Comparison of ENCODE assay signal across 1 cellular context in the genomic region with DNA sequence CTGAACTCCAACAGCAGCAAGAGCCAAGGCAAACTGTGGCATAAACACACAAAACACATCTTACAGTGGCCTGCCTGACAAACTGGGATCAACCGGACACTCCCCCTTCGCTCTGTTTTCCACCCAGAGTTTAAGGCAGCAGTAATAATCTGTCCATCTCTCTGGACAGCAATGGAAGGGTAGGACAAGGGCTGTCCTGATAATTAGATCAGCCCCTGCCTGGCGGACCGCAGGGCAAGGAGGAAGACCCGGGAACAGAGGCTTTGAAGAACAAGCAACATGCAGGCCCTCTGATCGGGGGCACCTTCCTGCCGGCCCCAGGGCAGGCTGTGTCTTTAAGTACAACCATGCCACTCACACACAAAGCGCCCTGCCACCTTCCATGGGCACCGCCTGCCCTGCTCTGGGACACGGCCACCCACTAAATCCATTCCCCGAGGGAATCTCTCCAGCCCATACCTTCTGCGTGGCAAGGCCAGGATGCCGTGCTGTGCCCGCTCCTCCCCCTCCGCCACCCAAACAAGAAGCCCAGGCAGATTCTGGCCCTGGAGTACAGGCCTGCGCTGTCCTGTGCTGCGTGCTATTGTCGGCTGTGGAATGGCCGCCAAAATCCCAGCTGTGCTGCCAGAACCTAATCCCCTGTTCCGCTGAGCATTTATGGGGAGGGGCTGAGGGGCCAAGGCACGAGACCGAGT.
TF ChIP-seq lines count a peak whose summit lies in the region.

No MANE protein-coding gene starts in this region.

TF ChIP-seq in HepG2, 621 proteins besides CTCF, POLR2A, EP300 and RAD21 (continued from another document and continues in another):
- TF ChIP-seq DR1 (CRISPR knock-in tag; IDR thresholded peaks at IDR 0.05) (no peak), PITX1 (CRISPR knock-in tag; IDR thresholded peaks at IDR 0.05) (peak; percentile 41; the same call in 1 of the 2 replicates), ZNF280D (CRISPR knock-in tag; IDR thresholded peaks at IDR 0.05) (no peak), HNRNPL (IDR thresholded peaks at IDR 0.05; ENCODE audit: low read depth, low read length) (peak; percentile 97), NFE2L2 (IDR thresholded peaks at IDR 0.05; ENCODE audit: low read length) (no peak), ZSCAN25 (CRISPR knock-in tag; IDR thresholded peaks at IDR 0.05) (no peak), ZNF792 (CRISPR knock-in tag; IDR thresholded peaks at IDR 0.05) (0 out of 2 replicates have a peak, but pooled peaks have one; percentile 6), AGO2 (optimal IDR thresholded peaks at IDR 0.05; ENCODE audit: low read depth, low read length) (peak; percentile 14), ZNF850 (CRISPR knock-in tag; conservative IDR thresholded peaks at IDR 0.05) (no peak), ZFP62 (CRISPR knock-in tag; IDR thresholded peaks at IDR 0.05) (no peak), GABPA (IDR thresholded peaks at IDR 0.05; ENCODE audit: low read depth, low read length) (no peak), GABPA (CRISPR knock-in tag; IDR thresholded peaks at IDR 0.05; ENCODE audit: low read depth) (no peak), NONO (IDR thresholded peaks at IDR 0.05) (no peak), NONO (CRISPR knock-in tag; conservative IDR thresholded peaks at IDR 0.05) (no peak), ZNF496 (CRISPR knock-in tag; IDR thresholded peaks at IDR 0.05; ENCODE audit: insufficient replicate concordance) (no peak), ZBTB7A (CRISPR knock-in tag; IDR thresholded peaks at IDR 0.05) (no peak), KLF16 (CRISPR knock-in tag; IDR thresholded peaks at IDR 0.05) (peak in 1 of 2 experiments; percentile 24; a peak in 1 of 4 replicates), ZBTB44 (CRISPR knock-in tag; IDR thresholded peaks at IDR 0.05) (no peak), MXD1 (CRISPR knock-in tag; IDR thresholded peaks at IDR 0.05) (peak; percentile 49; the same call in 1 of the 2 replicates), ZNF230 (CRISPR knock-in tag; IDR thresholded peaks at IDR 0.05) (no peak), HOXA9 (CRISPR knock-in tag; IDR thresholded peaks at IDR 0.05; ENCODE audit: borderline replicate concordance) (no peak), ARID4A (CRISPR knock-in tag; IDR thresholded peaks at IDR 0.05; ENCODE audit: borderline replicate concordance) (0 out of 2 replicates have a peak, but pooled peaks have one; percentile 33), KDM2A (CRISPR knock-in tag; IDR thresholded peaks at IDR 0.05; ENCODE audit: borderline replicate concordance, low read depth) (0 out of 2 replicates have a peak, but pooled peaks have one; percentile 27), GATAD2A (CRISPR knock-in tag; IDR thresholded peaks at IDR 0.05) (peak; percentile 11), PAX8 (CRISPR knock-in tag; IDR thresholded peaks at IDR 0.05; ENCODE audit: borderline replicate concordance) (no peak), PCBP1 (IDR thresholded peaks at IDR 0.05; ENCODE audit: borderline replicate concordance, low read depth, low read length) (0 out of 2 replicates have a peak, but pooled peaks have one; percentile 43), KDM4B (CRISPR knock-in tag; IDR thresholded peaks at IDR 0.05) (no peak), MED8 (CRISPR knock-in tag; IDR thresholded peaks at IDR 0.05; ENCODE audit: insufficient replicate concordance) (no peak), ZNF782 (CRISPR knock-in tag; IDR thresholded peaks at IDR 0.05; ENCODE audit: borderline replicate concordance) (no peak), ZFY (CRISPR knock-in tag; IDR thresholded peaks at IDR 0.05) (peak; percentile 51), GABPB1 (CRISPR knock-in tag; IDR thresholded peaks at IDR 0.05) (peak; percentile 37; the same call in 1 of the 2 replicates), ZNF576 (CRISPR knock-in tag; IDR thresholded peaks at IDR 0.05) (no peak), TBX3 (IDR thresholded peaks at IDR 0.05; ENCODE audit: borderline replicate concordance) (no peak), GATAD1 (CRISPR knock-in tag; IDR thresholded peaks at IDR 0.05) (0 out of 2 replicates have a peak, but pooled peaks have one; percentile 2), YY1 (IDR thresholded peaks at IDR 0.05; ENCODE audit: insufficient read depth, insufficient replicate concordance, low read depth, low read length) (peak; percentile 56), NFE2L1 (CRISPR knock-in tag; IDR thresholded peaks at IDR 0.05; ENCODE audit: borderline replicate concordance) (no peak), MYNN (CRISPR knock-in tag; IDR thresholded peaks at IDR 0.05; ENCODE audit: low read depth) (0 out of 2 replicates have a peak, but pooled peaks have one; percentile 16), AKAP8 (CRISPR knock-in tag; IDR thresholded peaks at IDR 0.05) (0 out of 2 replicates have a peak, but pooled peaks have one; percentile 34), SALL1 (CRISPR knock-in tag; IDR thresholded peaks at IDR 0.05) (peak; percentile 48; the same call in 1 of the 2 replicates), ZBTB38 (CRISPR knock-in tag; IDR thresholded peaks at IDR 0.05) (peak; percentile 15; the same call in 1 of the 2 replicates), IRF2 (CRISPR knock-in tag; IDR thresholded peaks at IDR 0.05) (no peak), DRAP1 (CRISPR knock-in tag; IDR thresholded peaks at IDR 0.05) (0 out of 2 replicates have a peak, but pooled peaks have one; percentile 17)
- TF ChIP-seq, protein P1, sequence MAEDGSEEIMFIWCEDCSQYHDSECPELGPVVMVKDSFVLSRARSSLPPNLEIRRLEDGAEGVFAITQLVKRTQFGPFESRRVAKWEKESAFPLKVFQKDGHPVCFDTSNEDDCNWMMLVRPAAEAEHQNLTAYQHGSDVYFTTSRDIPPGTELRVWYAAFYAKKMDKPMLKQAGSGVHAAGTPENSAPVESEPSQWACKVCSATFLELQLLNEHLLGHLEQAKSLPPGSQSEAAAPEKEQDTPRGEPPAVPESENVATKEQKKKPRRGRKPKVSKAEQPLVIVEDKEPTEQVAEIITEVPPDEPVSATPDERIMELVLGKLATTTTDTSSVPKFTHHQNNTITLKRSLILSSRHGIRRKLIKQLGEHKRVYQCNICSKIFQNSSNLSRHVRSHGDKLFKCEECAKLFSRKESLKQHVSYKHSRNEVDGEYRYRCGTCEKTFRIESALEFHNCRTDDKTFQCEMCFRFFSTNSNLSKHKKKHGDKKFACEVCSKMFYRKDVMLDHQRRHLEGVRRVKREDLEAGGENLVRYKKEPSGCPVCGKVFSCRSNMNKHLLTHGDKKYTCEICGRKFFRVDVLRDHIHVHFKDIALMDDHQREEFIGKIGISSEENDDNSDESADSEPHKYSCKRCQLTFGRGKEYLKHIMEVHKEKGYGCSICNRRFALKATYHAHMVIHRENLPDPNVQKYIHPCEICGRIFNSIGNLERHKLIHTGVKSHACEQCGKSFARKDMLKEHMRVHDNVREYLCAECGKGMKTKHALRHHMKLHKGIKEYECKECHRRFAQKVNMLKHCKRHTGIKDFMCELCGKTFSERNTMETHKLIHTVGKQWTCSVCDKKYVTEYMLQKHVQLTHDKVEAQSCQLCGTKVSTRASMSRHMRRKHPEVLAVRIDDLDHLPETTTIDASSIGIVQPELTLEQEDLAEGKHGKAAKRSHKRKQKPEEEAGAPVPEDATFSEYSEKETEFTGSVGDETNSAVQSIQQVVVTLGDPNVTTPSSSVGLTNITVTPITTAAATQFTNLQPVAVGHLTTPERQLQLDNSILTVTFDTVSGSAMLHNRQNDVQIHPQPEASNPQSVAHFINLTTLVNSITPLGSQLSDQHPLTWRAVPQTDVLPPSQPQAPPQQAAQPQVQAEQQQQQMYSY (CRISPR knock-in tag; IDR thresholded peaks at IDR 0.05) = peak; percentile 95
- TF ChIP-seq, protein P2, sequence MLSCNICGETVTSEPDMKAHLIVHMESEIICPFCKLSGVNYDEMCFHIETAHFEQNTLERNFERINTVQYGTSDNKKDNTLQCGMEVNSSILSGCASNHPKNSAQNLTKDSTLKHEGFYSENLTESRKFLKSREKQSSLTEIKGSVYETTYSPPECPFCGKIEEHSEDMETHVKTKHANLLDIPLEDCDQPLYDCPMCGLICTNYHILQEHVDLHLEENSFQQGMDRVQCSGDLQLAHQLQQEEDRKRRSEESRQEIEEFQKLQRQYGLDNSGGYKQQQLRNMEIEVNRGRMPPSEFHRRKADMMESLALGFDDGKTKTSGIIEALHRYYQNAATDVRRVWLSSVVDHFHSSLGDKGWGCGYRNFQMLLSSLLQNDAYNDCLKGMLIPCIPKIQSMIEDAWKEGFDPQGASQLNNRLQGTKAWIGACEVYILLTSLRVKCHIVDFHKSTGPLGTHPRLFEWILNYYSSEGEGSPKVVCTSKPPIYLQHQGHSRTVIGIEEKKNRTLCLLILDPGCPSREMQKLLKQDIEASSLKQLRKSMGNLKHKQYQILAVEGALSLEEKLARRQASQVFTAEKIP (CRISPR knock-in tag; IDR thresholded peaks at IDR 0.05; ENCODE audit: borderline replicate concordance) = no peak
- TF ChIP-seq, protein P3, sequence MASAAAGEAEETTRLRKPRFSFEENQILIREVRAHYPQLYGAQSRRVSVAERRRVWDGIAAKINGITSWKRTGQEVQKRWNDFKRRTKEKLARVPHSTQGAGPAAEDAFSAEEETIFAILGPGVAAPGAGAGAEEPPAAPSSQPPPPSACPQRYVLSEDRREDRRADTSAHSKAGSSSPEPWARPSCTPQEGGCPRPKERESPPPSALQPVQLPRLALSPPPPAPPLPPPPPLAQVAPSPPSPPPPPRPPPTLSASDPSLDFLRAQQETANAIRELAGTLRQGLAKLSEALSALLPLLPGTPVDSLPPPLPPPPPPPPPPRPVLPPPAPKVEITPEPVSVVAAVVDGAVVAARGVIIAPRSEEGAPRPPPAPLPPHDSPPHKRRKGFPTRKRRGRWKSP (CRISPR knock-in tag; IDR thresholded peaks at IDR 0.05) = 0 out of 2 replicates have a peak, but pooled peaks have one; percentile 3
